ENCODE assay signal across 8 cellular contexts in genomic region chr2:77210725-77211124, GRCh38.
"Had no signal": no experiment of that assay in that cellular context is flagged by ENCODE, and none has a peak within 500 bp of the region (broad histone marks: within the 10 kb centered on the region; RNA-seq: fewer than 3 reads in every experiment).

No MANE protein-coding gene starts in this region.

- H3K4me3 Mint-ChIP-seq: GM23338, H9 had no signal

- H3K27ac Mint-ChIP-seq: GM23338, H9 had no signal

- H3K4me3 ChIP-seq: GM23338, K562 had no signal

- DNase-seq: H9, HCEC 1CT, IMR-90 had no signal

- H3K4me2 ChIP-seq: GM23338 had no signal

- H3K9me3 Mint-ChIP-seq: GM23338, H9 had no signal

- H3K4me1 Mint-ChIP-seq: GM23338 had no signal

- FAIRE-seq: H1, H54, HTR-8/SVneo, K562 had no signal
